5 cellular contexts compared by ENCODE assay signal in the genomic region with DNA sequence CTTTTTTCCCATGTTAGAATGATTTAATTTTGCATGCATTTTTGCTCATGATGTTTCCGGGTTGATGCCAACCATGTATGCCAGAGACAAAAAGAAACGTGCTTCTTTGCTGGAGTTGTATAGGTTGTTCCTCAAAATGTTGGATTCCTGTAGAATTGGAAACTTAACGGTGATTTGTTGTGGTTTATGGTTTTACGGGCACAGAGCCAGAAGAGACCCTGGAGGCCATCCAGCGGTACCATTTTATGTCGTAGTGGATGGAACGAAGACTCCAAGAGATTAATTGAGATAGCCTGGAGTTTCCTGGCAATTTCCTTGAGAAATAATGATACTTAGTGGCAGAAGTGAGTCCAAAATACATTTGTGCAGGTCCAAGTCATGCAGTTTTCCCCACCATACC.
"Had no signal": no experiment of that assay in that cellular context is flagged by ENCODE, and none has a peak within 500 bp of the region (broad histone marks: within the 10 kb centered on the region; RNA-seq: fewer than 3 reads in every experiment).

No MANE protein-coding gene starts in this region.

- H3K4me3 ChIP-seq: K562 had no signal

- H3K27ac ChIP-seq: HL-60 had no signal

- DNase-seq: IMR-90, KBM-7, KG1 had no signal
